ENCODE assay signal across 23 cellular contexts in the genomic region with DNA sequence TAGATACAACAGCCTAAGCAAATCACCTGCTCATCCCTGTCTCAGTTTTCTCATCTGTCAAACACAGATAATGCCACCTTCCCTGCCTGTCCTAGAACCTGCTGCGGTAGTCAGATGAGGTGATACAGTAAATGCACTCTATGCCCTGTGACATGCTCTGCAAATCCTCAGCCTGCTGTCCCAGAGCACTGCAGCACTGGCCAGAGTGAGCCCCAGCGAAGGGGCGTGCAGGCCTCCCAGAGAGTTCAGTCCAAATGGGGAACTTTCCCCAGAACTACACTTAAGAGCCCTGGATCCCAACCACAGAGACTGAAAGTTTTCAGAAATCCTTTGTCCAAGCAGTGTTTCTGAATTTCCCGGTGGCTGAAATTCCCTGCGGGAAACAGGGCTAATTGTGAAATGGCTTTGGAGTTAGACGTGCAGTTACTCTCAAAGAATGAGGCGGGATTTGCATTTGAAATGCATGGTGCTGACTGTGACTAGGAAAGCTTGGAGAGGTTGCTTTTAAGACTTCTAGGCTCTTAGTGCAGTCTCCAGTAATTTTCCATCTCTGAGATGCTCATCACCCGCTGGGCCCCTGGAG.
"Had no signal": no experiment of that assay in that cellular context is flagged by ENCODE, and none has a peak within 500 bp of the region (broad histone marks: within the 10 kb centered on the region; RNA-seq: fewer than 3 reads in every experiment).

No MANE protein-coding gene starts in this region.

- H3K4me1 Mint-ChIP-seq: activated CD4-positive, alpha-beta memory T cell treated with anti-CD3 and anti-CD28 coated beads, Interleukin-2, amount 10 ng/mL, durations not matched to agents 7 days and 5 days had no signal

- H3K36me3 Mint-ChIP-seq: natural killer cell treated with Interleukin-12 subunit alpha and Interleukin-12 subunit beta and Interleukin-15 and Interleukin-18, amount 100 ng/mL, for 72 hours had no signal

- H3K4me3 ChIP-seq: adrenal gland, cardiac muscle cell, colonic mucosa, gastrocnemius medialis, heart right ventricle, psoas muscle, right lobe of liver, smooth muscle cell, tibial nerve, vagina had no signal

- H3K9me3 ChIP-seq: adrenal gland, colonic mucosa, gastrocnemius medialis, heart right ventricle, psoas muscle, right lobe of liver, tibial nerve, vagina had no signal

- H3K27ac ChIP-seq: adrenal gland, cardiac muscle cell, colonic mucosa, gastrocnemius medialis, heart right ventricle, psoas muscle, right lobe of liver, tibial nerve, vagina had no signal

- H3K4me2 ChIP-seq: smooth muscle cell had no signal

- H3K4me3 Mint-ChIP-seq: activated CD4-positive, alpha-beta memory T cell treated with anti-CD3 and anti-CD28 coated beads, Interleukin-2, amount 10 ng/mL, durations not matched to agents 7 days and 5 days; activated T-cell treated with anti-CD3 and anti-CD28 coated beads, Interleukin-2, amount 50 U/mL, for 24 hours; natural killer cell treated with Interleukin-12 subunit alpha and Interleukin-12 subunit beta and Interleukin-15 and Interleukin-18, amount 100 ng/mL, for 72 hours had no signal

- FAIRE-seq: kidney had no signal

- H3K4me1 ChIP-seq: adrenal gland, colonic mucosa, gastrocnemius medialis, heart right ventricle, psoas muscle, right lobe of liver, tibial nerve, vagina had no signal

- H3K36me3 ChIP-seq: adrenal gland, cardiac muscle cell, colonic mucosa, gastrocnemius medialis, heart right ventricle, right lobe of liver, tibial nerve, vagina had no signal

- H3K27me3 ChIP-seq: adrenal gland, cardiac muscle cell, colonic mucosa, right lobe of liver, tibial nerve, vagina had no signal

- H3K27ac Mint-ChIP-seq: activated CD4-positive, alpha-beta memory T cell treated with anti-CD3 and anti-CD28 coated beads, Interleukin-2, amount 10 ng/mL, durations not matched to agents 7 days and 5 days; activated T-cell treated with anti-CD3 and anti-CD28 coated beads, Interleukin-2, amount 50 U/mL, for 24 hours; natural killer cell treated with Interleukin-12 subunit alpha and Interleukin-12 subunit beta and Interleukin-15 and Interleukin-18, amount 100 ng/mL, for 72 hours had no signal

- DNase-seq: activated CD4-positive, alpha-beta memory T cell treated with anti-CD3 and anti-CD28 coated beads, Interleukin-2, amount 10 ng/mL, durations not matched to agents 7 days and 5 days; activated CD4-positive, alpha-beta T cell treated with anti-CD3 and anti-CD28 coated beads for 4 hours; activated effector memory CD4-positive, alpha-beta T cell treated with Interleukin-2 at 50 U/mL for 16 hours; activated naive CD4-positive, alpha-beta T cell treated with anti-CD3 and anti-CD28 coated beads, Interleukin-2, amount 50 U/mL, for 16 hours; activated T-cell treated with anti-CD3 and anti-CD28 coated beads, Interleukin-2, amount 50 U/mL, for 24 hours; adrenal gland; colonic mucosa; gastrocnemius medialis; heart right ventricle; kidney; mesenchymal stem cell; psoas muscle; right lobe of liver; stimulated activated CD4-positive, alpha-beta T cell treated with anti-CD3 and anti-CD28 coated beads, Interleukin-4, amount 100 ng/mL, for 4 hours; stimulated activated CD8-positive, alpha-beta memory T cell treated with anti-CD3 and anti-CD28 coated beads, Interleukin-4, amount 100 ng/mL, for 48 hours; stimulated activated naive CD4-positive, alpha-beta T cell treated with Interleukin-2 at 50 U/mL for 16 hours; substantia nigra; T-helper 2 cell had no signal

- H3K9me3 Mint-ChIP-seq: activated CD4-positive, alpha-beta memory T cell treated with anti-CD3 and anti-CD28 coated beads, Interleukin-2, amount 10 ng/mL, durations not matched to agents 7 days and 5 days; activated T-cell treated with anti-CD3 and anti-CD28 coated beads, Interleukin-2, amount 50 U/mL, for 24 hours; natural killer cell treated with Interleukin-12 subunit alpha and Interleukin-12 subunit beta and Interleukin-15 and Interleukin-18, amount 100 ng/mL, for 72 hours had no signal

- ATAC-seq: gastrocnemius medialis; heart right ventricle; natural killer cell treated with Interleukin-12 subunit alpha and Interleukin-12 subunit beta and Interleukin-15 and Interleukin-18, amount 100 ng/mL, for 72 hours; psoas muscle; right lobe of liver had no signal
